In the genomic region with DNA sequence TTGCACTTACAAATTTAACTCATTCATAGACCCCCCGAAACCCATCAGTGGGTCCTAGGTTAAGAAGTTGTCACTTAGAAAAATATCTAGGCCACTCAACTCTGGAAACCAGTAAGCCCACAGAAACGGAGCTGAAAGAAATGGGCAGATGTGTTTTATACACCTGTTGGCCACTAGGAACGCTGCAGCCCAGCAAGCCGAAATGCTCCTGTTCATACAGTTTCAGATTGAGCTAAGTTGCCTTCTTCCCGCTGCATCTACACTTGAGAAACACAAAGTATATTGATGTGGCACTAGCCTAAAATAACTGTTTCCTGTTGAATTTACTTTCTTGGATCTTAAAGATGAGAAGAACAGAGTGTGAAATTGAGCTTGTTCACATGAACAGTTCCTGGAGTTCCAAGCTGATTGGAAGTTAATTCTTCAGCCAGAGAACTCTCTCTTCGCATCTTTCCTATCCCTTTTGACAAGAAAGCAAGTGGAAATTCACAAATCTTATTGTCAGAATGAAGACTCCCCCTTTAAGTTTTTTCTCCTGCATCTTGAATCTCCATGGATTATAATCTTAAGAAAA, we compare ENCODE assay signal across 8 cellular contexts.
DNase-seq lines count a peak whose midpoint lies in the region; ATAC-seq, FAIRE-seq and TF ChIP-seq lines count a peak whose summit lies in the region.

No MANE protein-coding gene starts in this region.

- in situ Hi-C loops in HepG2 (cut with HindIII; ENCODE audit: extremely low pct_ligation_motif_present, low pct_unique_long_range_greater_than_20kb): no loop called here

- H3K9ac ChIP-seq in OCI-LY1 (ENCODE audit: low read length): no peak overlapping the region
- H3K9ac ChIP-seq in HepG2 (ENCODE audit: insufficient read depth, low read depth, low read length): no peak overlapping the region

- intact Hi-C loops in HepG2 (cut with micrococcal nuclease; ENCODE audit: unreplicated experiment): loop anchor here (2.0 to 10.0 kb wide), 3 partner anchors 37 to 339 kb away; no protein-coding TSS in a partner anchor

- peaks cover 3% of the 10 kb centered on the region for H3K27me3 Mint-ChIP-seq in type B pancreatic cell

- H3K4me3 ChIP-seq in OCI-LY1 (ENCODE audit: low read depth, low read length, poor library complexity, severe bottlenecking) (no peak overlapping the region), bronchial epithelial cell (ENCODE audit: low read depth, low read length) (no peak overlapping the region), HepG2 (replicated peaks in 1 of 3; ENCODE audit: insufficient read depth in 1 of 3, low read depth in 2 of 3, low read length in 3 of 3) (no peak overlapping the region)

- no peaks in the 10 kb centered on the region for H4K20me1 ChIP-seq in OCI-LY1 (ENCODE audit: insufficient read depth, low read length)
- no peaks in the 10 kb centered on the region for H4K20me1 ChIP-seq in HepG2 (ENCODE audit: insufficient read depth, low read length)

- H3K4me3 Mint-ChIP-seq in type B pancreatic cell: no peak overlapping the region

- no peaks in the 10 kb centered on the region for H3K9me3 Mint-ChIP-seq in type B pancreatic cell

- H3K9me3 ChIP-seq in OCI-LY1 (ENCODE audit: low read length) (no peaks in the 10 kb centered on the region), HepG2 (ENCODE audit: low read length) (no peaks in the 10 kb centered on the region)

- H3K27me3 ChIP-seq in OCI-LY1 (ENCODE audit: insufficient read depth, low read length) (no peaks in the 10 kb centered on the region), bronchial epithelial cell (ENCODE audit: control insufficient read depth, insufficient read depth, low read length) (no peaks in the 10 kb centered on the region), HepG2 (ENCODE audit: control insufficient read depth in 1 of 2, insufficient read depth in 2 of 2, low read length in 2 of 2) (no peaks in the 10 kb centered on the region)

- no TSS peak for BruUV-seq in HepG2 (replicated peaks; lab: Mats Ljungman, UMichigan)

- ATAC-seq in HG02852 (IDR thresholded peaks at IDR 0.05; ENCODE audit: unreplicated experiment) (peak; percentile 93), HepG2 (peak; percentile 52; the same call in 1 of the 3 replicates)

- H3K79me2 ChIP-seq in OCI-LY1 (ENCODE audit: insufficient read depth, low read length): no peaks in the 10 kb centered on the region
- no peaks in the 10 kb centered on the region for H3K79me2 ChIP-seq in HepG2 (ENCODE audit: insufficient read depth, low read length)

- H3K4me1 ChIP-seq in OCI-LY1 (ENCODE audit: insufficient read depth, low read length, severe bottlenecking): no peaks in the 10 kb centered on the region
- H3K4me1 ChIP-seq in HepG2 (ENCODE audit: insufficient read depth, low read length): no peaks in the 10 kb centered on the region

- H3F3A ChIP-seq in OCI-LY1 (ENCODE audit: insufficient read depth, low read length): no peaks in the 10 kb centered on the region

- peak; percentile 78 for FAIRE-seq in GM12892 (lab: Jason Lieb, UNC)
- no peak for FAIRE-seq in bronchial epithelial cell (lab: Jason Lieb, UNC)
- peak; percentile 83 for FAIRE-seq in HepG2 (lab: Jason Lieb, UNC)

- no peak overlapping the region for H2AFZ ChIP-seq in OCI-LY1 (ENCODE audit: low read length)
- no peak overlapping the region for H2AFZ ChIP-seq in HepG2 (ENCODE audit: low read length)

- TF ChIP-seq RAD21 in HepG2 (CRISPR knock-in tag; IDR thresholded peaks at IDR 0.05): peak; percentile 43; the same call in 1 of the 2 replicates

- WGBS in HepG2 (ENCODE audit: low lambda C conversion rate): 24% methylated on average over 4 of the region's 6 CpGs

- no peak for TF ChIP-seq EP300 in HepG2 (IDR thresholded peaks at IDR 0.05; ENCODE audit: low read depth in 2 of 2, low read length in 2 of 2)
- no peak for TF ChIP-seq EP300 in HepG2 (CRISPR knock-in tag; IDR thresholded peaks at IDR 0.05; ENCODE audit: borderline replicate concordance)

- H3K36me3 ChIP-seq in OCI-LY1 (ENCODE audit: insufficient read depth, low read length): no peaks in the 10 kb centered on the region
- H3K36me3 ChIP-seq in bronchial epithelial cell (ENCODE audit: control insufficient read depth, insufficient read depth, low read length): no peaks in the 10 kb centered on the region
- H3K36me3 ChIP-seq in HepG2 (replicated peaks in 1 of 2; ENCODE audit: control insufficient read depth in 1 of 2, insufficient read depth in 2 of 2, low read length in 2 of 2): no peaks in the 10 kb centered on the region

- no peak overlapping the region for H3K27ac Mint-ChIP-seq in type B pancreatic cell

- POLR2A ChIA-PET in HepG2 (lab: Yijun Ruan, JAX): no interaction called here

- no peak overlapping the region for H3K4me2 ChIP-seq in OCI-LY1 (ENCODE audit: low read length)
- no peak overlapping the region for H3K4me2 ChIP-seq in HepG2 (ENCODE audit: low read depth, low read length)

- no peaks in the 10 kb centered on the region for H3K36me3 Mint-ChIP-seq in type B pancreatic cell

- DNase-seq in AML-193 (lab: John Stamatoyannopoulos, UW) (peak; percentile 0 to 45), GM12892 (ENCODE audit: insufficient read length) (peak; percentile 19), bronchial epithelial cell (ENCODE audit: low read depth) (peak; percentile 31), HepG2 (ENCODE audit: low spot score) (peak; percentile 14), type B pancreatic cell (ENCODE audit: extremely low spot score, unreplicated experiment) (no peak), occipital lobe (lab: John Stamatoyannopoulos, UW) (no peak)

- no peaks in the 10 kb centered on the region for H3K9me2 ChIP-seq in OCI-LY1 (ENCODE audit: low read depth, low read length)

- H3K27ac ChIP-seq in OCI-LY1 (ENCODE audit: low read depth, low read length, poor library complexity, severe bottlenecking) (no peak overlapping the region), HepG2 (ENCODE audit: extremely low read length, insufficient read depth, low read length) (no peak overlapping the region)

- TF ChIP-seq CTCF in OCI-LY1 (IDR thresholded peaks at IDR 0.05; ENCODE audit: low read length) (peak; percentile 63), bronchial epithelial cell (IDR thresholded peaks at IDR 0.05; ENCODE audit: insufficient read depth, low read length, severe bottlenecking) (peak; percentile 75), HepG2 (CRISPR knock-in tag; IDR thresholded peaks at IDR 0.05) (peak; percentile 69), type B pancreatic cell (conservative IDR thresholded peaks at IDR 0.05) (peak; percentile 93)

- CTCF ChIA-PET in HepG2 (lab: Yijun Ruan, JAX; ENCODE audit: low intra/inter-chr PET ratio, low total read pairs): interaction anchor here (0.8 to 1.6 kb wide), 3 partner anchors 226 to 341 kb away, joined by 3 to 6 read pairs (median 4); no protein-coding TSS in a partner anchor

- TF ChIP-seq POLR2A in GM12892 (IDR thresholded peaks at IDR 0.05; ENCODE audit: low read depth, low read length): no peak
- TF ChIP-seq POLR2A in HepG2 (IDR thresholded peaks at IDR 0.05; ENCODE audit: insufficient read depth in 1 of 2, low read depth in 2 of 2, low read length in 2 of 2): no peak

- no peaks in the 10 kb centered on the region for H3K4me1 Mint-ChIP-seq in type B pancreatic cell (ENCODE audit: unreplicated experiment)

TF ChIP-seq in HepG2, 621 proteins besides CTCF, POLR2A, EP300 and RAD21 (continues in another document):
- TF ChIP-seq IKZF4 (CRISPR knock-in tag; IDR thresholded peaks at IDR 0.05; ENCODE audit: borderline replicate concordance, low read depth, not compliant biosample characterization): no peak
- TF ChIP-seq MLLT10 (CRISPR knock-in tag; IDR thresholded peaks at IDR 0.05): no peak
- no peak for TF ChIP-seq HOXA3 (CRISPR knock-in tag; IDR thresholded peaks at IDR 0.05)
- peak; percentile 47; the same call in 1 of the 2 replicates for TF ChIP-seq SMC3 (IDR thresholded peaks at IDR 0.05; ENCODE audit: low read length)
- TF ChIP-seq ZNF564 (CRISPR knock-in tag; IDR thresholded peaks at IDR 0.05): no peak
- TF ChIP-seq ARNT2 (CRISPR knock-in tag; IDR thresholded peaks at IDR 0.05; ENCODE audit: low read depth): no peak
- no peak for TF ChIP-seq SALL2 (CRISPR knock-in tag; IDR thresholded peaks at IDR 0.05)
- no peak for TF ChIP-seq EHMT2 (IDR thresholded peaks at IDR 0.05; ENCODE audit: borderline replicate concordance, low read depth, low read length)
- TF ChIP-seq MTA3 (CRISPR knock-in tag; IDR thresholded peaks at IDR 0.05): no peak
- peak; percentile 82 for TF ChIP-seq STAG1 (CRISPR knock-in tag; IDR thresholded peaks at IDR 0.05)
- TF ChIP-seq, protein P1, sequence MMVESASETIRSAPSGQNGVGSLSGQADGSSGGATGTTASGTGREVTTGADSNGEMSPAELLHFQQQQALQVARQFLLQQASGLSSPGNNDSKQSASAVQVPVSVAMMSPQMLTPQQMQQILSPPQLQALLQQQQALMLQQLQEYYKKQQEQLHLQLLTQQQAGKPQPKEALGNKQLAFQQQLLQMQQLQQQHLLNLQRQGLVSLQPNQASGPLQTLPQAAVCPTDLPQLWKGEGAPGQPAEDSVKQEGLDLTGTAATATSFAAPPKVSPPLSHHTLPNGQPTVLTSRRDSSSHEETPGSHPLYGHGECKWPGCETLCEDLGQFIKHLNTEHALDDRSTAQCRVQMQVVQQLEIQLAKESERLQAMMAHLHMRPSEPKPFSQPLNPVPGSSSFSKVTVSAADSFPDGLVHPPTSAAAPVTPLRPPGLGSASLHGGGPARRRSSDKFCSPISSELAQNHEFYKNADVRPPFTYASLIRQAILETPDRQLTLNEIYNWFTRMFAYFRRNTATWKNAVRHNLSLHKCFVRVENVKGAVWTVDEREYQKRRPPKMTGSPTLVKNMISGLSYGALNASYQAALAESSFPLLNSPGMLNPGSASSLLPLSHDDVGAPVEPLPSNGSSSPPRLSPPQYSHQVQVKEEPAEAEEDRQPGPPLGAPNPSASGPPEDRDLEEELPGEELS (CRISPR knock-in tag; IDR thresholded peaks at IDR 0.05): no peak

Comparison
In these comparisons a context has a peak if more than half of its experiments do, and no peak if none do; other contexts are left out.
1. DNase-seq: peak in AML-193 (2 of 2), GM12892 (single experiment), bronchial epithelial cell (single experiment) and HepG2 (single experiment); none in type B pancreatic cell (single experiment) and occipital lobe (single experiment).
2. Peak in every context shown above with its lines, with median percentiles within 50 percentile points of each other: CTCF ChIP-seq.